In the genomic region with DNA sequence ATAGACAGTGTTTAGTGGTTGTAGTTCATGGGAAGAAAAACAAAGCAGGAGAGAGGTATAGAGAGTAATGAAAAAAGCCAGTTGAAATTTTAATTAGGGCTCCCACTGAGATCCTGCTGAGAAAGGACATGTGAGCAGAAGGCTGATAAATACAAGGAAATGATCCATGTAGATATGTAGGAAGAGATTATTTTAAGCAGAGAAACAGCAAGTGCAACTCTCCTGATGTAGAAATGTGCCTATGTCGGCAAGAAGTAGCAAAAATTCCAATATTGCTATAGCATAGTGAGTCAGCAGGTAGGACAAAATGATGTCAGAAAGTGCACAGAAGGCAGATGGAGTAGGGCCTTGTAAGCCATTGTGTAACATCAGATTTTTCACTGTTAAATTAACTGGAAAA, we compare ENCODE assay signal across 22 cellular contexts.
DNase-seq lines count a peak whose midpoint lies in the region; FAIRE-seq and TF ChIP-seq lines count a peak whose summit lies in the region.
"Had no signal": no experiment of that assay in that cellular context is flagged by ENCODE, and none has a peak within 500 bp of the region (broad histone marks: within the 10 kb centered on the region; RNA-seq: fewer than 3 reads in every experiment).

No MANE protein-coding gene starts in this region.

- no peak overlapping the region for H3K9ac ChIP-seq in mammary epithelial cell (ENCODE audit: insufficient read depth, low read length)

- no peak overlapping the region for H3K4me2 ChIP-seq in mammary epithelial cell (ENCODE audit: insufficient read depth, low read depth, low read length)
- H3K4me2 ChIP-seq: smooth muscle cell had no signal

- TF ChIP-seq CTCF in mammary epithelial cell (conservative IDR thresholded peaks at IDR 0.05 in 1 of 2, IDR thresholded peaks at IDR 0.05 in 1 of 2; ENCODE audit: extremely low read depth in 1 of 2, insufficient read depth in 1 of 2, low read depth in 1 of 2, low read length in 2 of 2) (no peak), GM13976 (IDR thresholded peaks at IDR 0.05; ENCODE audit: borderline replicate concordance, control extremely low read depth, extremely low read depth, insufficient read depth, missing control alignments) (no peak)

- H3K27me3 ChIP-seq in mammary epithelial cell (ENCODE audit: insufficient read depth, low read length), result no peaks in the 10 kb centered on the region
- H3K27me3 ChIP-seq in small intestine (ENCODE audit: control insufficient read depth in 2 of 2, insufficient read depth in 2 of 2, low read length in 2 of 2), result no peaks in the 10 kb centered on the region
- H3K27me3 ChIP-seq: dorsolateral prefrontal cortex, tibial artery had no signal

- dilution Hi-C loops in mammary epithelial cell (cut with HindIII; ENCODE audit: low sequenced_read_pairs), result no loop called here

- no peaks in the 10 kb centered on the region for H4K20me1 ChIP-seq in mammary epithelial cell (ENCODE audit: insufficient read depth, low read length)

- peak; percentile 2 for DNase-seq in DMS53 (lab: John Stamatoyannopoulos, UW)
- no peak for DNase-seq in DMS53 treated with DMSO at 0.1 percent for 48 hours (lab: John Stamatoyannopoulos, UW; ENCODE audit: unreplicated experiment)
- DNase-seq in NCI-H226, result peak; percentile 29
- DNase-seq in mammary epithelial cell, result peak; percentile 4
- DNase-seq in non-pigmented ciliary epithelial cell (ENCODE audit: low read depth), result peak; percentile 4
- no peak for DNase-seq in superior temporal gyrus (ENCODE audit: extremely low spot score)
- no peak for DNase-seq in small intestine
- no peak for DNase-seq in GM13976 (ENCODE audit: low spot score)
- DNase-seq: activated CD4-positive, alpha-beta T cell treated with anti-CD3 and anti-CD28 coated beads for 48 hours; activated naive CD4-positive, alpha-beta T cell treated with anti-CD3 and anti-CD28 coated beads for 36 hours; dorsolateral prefrontal cortex; HCEC 1CT; KG1; left cardiac atrium; NCI-H1436 treated with DMSO at 0.1 percent for 48 hours; SHP77; T-helper 9 cell; tibial artery had no signal

- in situ Hi-C loops in mammary epithelial cell (cut with MboI; ENCODE audit: low sequenced_read_pairs in 2 of 2), result no loop called here
- in situ Hi-C loops in GM13976 (cut with MboI; ENCODE audit: low sequenced_read_pairs, unreplicated experiment), result no loop called here

- 6% methylated on average over 1 of the region's 1 CpG for WGBS in mammary epithelial cell (ENCODE audit: low coverage, missing lambda C conversion rate)
- 37 to 61% (median 52%) methylated on average over 1 of the region's 1 CpG for WGBS in small intestine, 3 donors

- no peak overlapping the region for H2AFZ ChIP-seq in mammary epithelial cell (ENCODE audit: low read depth, low read length)

- CTCF ChIA-PET in mammary epithelial cell (lab: Charles Lee; ENCODE audit: low non-redundant PET), result no interaction called here

- H3K9me3 ChIP-seq in mammary epithelial cell (replicated peaks; ENCODE audit: insufficient read depth, low read length) (no peaks in the 10 kb centered on the region), small intestine (ENCODE audit: control insufficient read depth, low read depth) (no peaks in the 10 kb centered on the region)

- H3K27ac ChIP-seq in mammary epithelial cell (ENCODE audit: insufficient read depth, low read depth, low read length), result no peak overlapping the region
- no peak overlapping the region for H3K27ac ChIP-seq in small intestine (ENCODE audit: low read depth in 1 of 2, low read length in 1 of 2)
- H3K27ac ChIP-seq: 22Rv1, C4-2B, dorsolateral prefrontal cortex, tibial artery had no signal

- no TSS peak for BruUV-seq in mammary epithelial cell (replicated peaks; lab: Mats Ljungman, UMichigan)

- intact Hi-C loops in mammary epithelial cell (cut with micrococcal nuclease), result no loop called here

- no peak for FAIRE-seq in small intestine (lab: Jason Lieb, UNC)
- FAIRE-seq: GM12878 had no signal

- H3K4me3 ChIP-seq in mammary epithelial cell (replicated peaks in 1 of 3; ENCODE audit: insufficient read depth in 1 of 3, low read depth in 2 of 3, low read length in 3 of 3), result no peak overlapping the region
- H3K4me3 ChIP-seq in small intestine (ENCODE audit: low read depth in 1 of 2, low read length in 2 of 2), result no peak overlapping the region
- H3K4me3 ChIP-seq: dorsolateral prefrontal cortex, GM12878, smooth muscle cell, tibial artery had no signal

- H3K79me2 ChIP-seq in mammary epithelial cell (ENCODE audit: insufficient read depth, low read length), result no peaks in the 10 kb centered on the region

- no peaks in the 10 kb centered on the region for H3K36me3 ChIP-seq in mammary epithelial cell (ENCODE audit: insufficient read depth, low read length)
- no peaks in the 10 kb centered on the region for H3K36me3 ChIP-seq in small intestine (ENCODE audit: control insufficient read depth in 2 of 2, insufficient read depth in 2 of 2, low read length in 2 of 2)
- H3K36me3 ChIP-seq: tibial artery had no signal

- no peaks in the 10 kb centered on the region for H3K4me1 ChIP-seq in mammary epithelial cell (ENCODE audit: insufficient read depth, low read length)
- no peaks in the 10 kb centered on the region for H3K4me1 ChIP-seq in small intestine (ENCODE audit: control insufficient read depth in 2 of 2, insufficient read depth in 1 of 2, low read depth in 1 of 2, low read length in 1 of 2)
- H3K4me1 ChIP-seq: tibial artery had no signal

Comparison
In these comparisons a context has a peak if more than half of its experiments do, and no peak if none do; other contexts are left out.
1. DNase-seq: peak in DMS53 (single experiment), NCI-H226 (single experiment), mammary epithelial cell (single experiment) and non-pigmented ciliary epithelial cell (single experiment); none in DMS53 treated with DMSO at 0.1 percent for 48 hours (single experiment), superior temporal gyrus (single experiment), small intestine (single experiment) and GM13976 (single experiment).